Comparison of ENCODE assay signal across 16 cellular contexts in the genomic region with DNA sequence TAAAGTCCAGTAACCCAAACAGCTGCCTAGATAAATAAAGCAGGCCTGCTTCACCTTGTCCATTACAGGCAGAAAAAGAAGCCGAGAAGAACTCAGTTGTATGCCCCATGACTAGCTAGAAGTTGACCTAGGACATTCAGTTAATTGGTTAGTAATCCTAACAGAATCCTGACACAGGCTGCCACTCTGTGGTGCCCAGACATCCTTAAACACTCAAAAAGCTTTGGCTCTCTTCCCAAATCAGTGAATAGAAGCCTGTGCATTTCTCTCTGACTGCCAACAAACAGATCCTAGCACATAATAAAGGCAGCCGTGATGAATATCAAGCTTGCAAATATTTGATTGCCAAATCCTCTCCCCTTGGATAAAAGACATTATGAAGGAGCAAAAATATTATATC.
DNase-seq lines count a peak whose midpoint lies in the region; ATAC-seq and TF ChIP-seq lines count a peak whose summit lies in the region.
"Had no signal": no experiment of that assay in that cellular context is flagged by ENCODE, and none has a peak within 500 bp of the region (broad histone marks: within the 10 kb centered on the region; RNA-seq: fewer than 3 reads in every experiment).

No MANE protein-coding gene starts in this region.

- WGBS in SK-N-SH (ENCODE audit: low lambda C conversion rate): 13% methylated on average over 2 of the region's 2 CpGs

- no peaks in the 10 kb centered on the region for H3F3A ChIP-seq in SK-N-SH (replicated peaks; ENCODE audit: insufficient read depth)

- H3K27me3 Mint-ChIP-seq in activated CD4-positive, alpha-beta memory T cell treated with anti-CD3 and anti-CD28 coated beads, Interleukin-2, amount 10 ng/mL, durations not matched to agents 7 days and 5 days: no peaks in the 10 kb centered on the region
- H3K27me3 Mint-ChIP-seq: CD8-positive, alpha-beta memory T cell; naive thymus-derived CD8-positive, alpha-beta T cell had no signal

- H3K9ac ChIP-seq in SK-N-SH: no peak overlapping the region

- H4K20me1 ChIP-seq in SK-N-SH (ENCODE audit: insufficient read depth): no peaks in the 10 kb centered on the region

- no peak overlapping the region for H3K4me3 Mint-ChIP-seq in activated CD4-positive, alpha-beta memory T cell treated with anti-CD3 and anti-CD28 coated beads, Interleukin-2, amount 10 ng/mL, durations not matched to agents 7 days and 5 days
- H3K4me3 Mint-ChIP-seq: CD8-positive, alpha-beta memory T cell; endodermal cell; naive thymus-derived CD8-positive, alpha-beta T cell had no signal

- H3K79me2 ChIP-seq in SK-N-SH (ENCODE audit: insufficient read depth): no peaks in the 10 kb centered on the region

- H3K4me3 ChIP-seq in SK-N-SH (ENCODE audit: low read depth in 2 of 2, low read length in 1 of 2) (no peak overlapping the region), WERI-Rb-1 (ENCODE audit: low read depth, low read length) (no peak overlapping the region)
- H3K4me3 ChIP-seq: K562 had no signal

- H3K4me1 Mint-ChIP-seq in activated CD4-positive, alpha-beta memory T cell treated with anti-CD3 and anti-CD28 coated beads, Interleukin-2, amount 10 ng/mL, durations not matched to agents 7 days and 5 days: no peaks in the 10 kb centered on the region
- H3K4me1 Mint-ChIP-seq: CD8-positive, alpha-beta memory T cell; endodermal cell; naive thymus-derived CD8-positive, alpha-beta T cell had no signal

- H3K27ac ChIP-seq in SK-N-SH (ENCODE audit: low read depth in 2 of 2, low read length in 1 of 2): peak overlapping the region in 1 of 2 experiments; percentile 22; a peak in 1 of 4 replicates
- H3K27ac ChIP-seq in WERI-Rb-1: no peak overlapping the region
- H3K27ac ChIP-seq: brain microvascular endothelial cell had no signal

- H3K9me3 ChIP-seq in SK-N-SH (no peaks in the 10 kb centered on the region), WERI-Rb-1 (ENCODE audit: severe bottlenecking) (no peaks in the 10 kb centered on the region)

- CTCF ChIA-PET in SK-N-SH (lab: Yijun Ruan, JAX): no interaction called here
- CTCF ChIA-PET in activated CD4-positive, alpha-beta memory T cell treated with anti-CD3 and anti-CD28 coated beads, Interleukin-2, amount 10 ng/mL, durations not matched to agents 7 days and 5 days (lab: Charles Lee): no interaction called here

- no peak for ATAC-seq in GM18519 (IDR thresholded peaks at IDR 0.05; ENCODE audit: low FRiP score, unreplicated experiment)
- ATAC-seq: K562; left colon; naive thymus-derived CD8-positive, alpha-beta T cell had no signal

- no peaks in the 10 kb centered on the region for H3K9me3 Mint-ChIP-seq in activated CD4-positive, alpha-beta memory T cell treated with anti-CD3 and anti-CD28 coated beads, Interleukin-2, amount 10 ng/mL, durations not matched to agents 7 days and 5 days
- H3K9me3 Mint-ChIP-seq: endodermal cell had no signal

- TF ChIP-seq RAD21 in SK-N-SH (IDR thresholded peaks at IDR 0.05; ENCODE audit: low read length): peak; percentile 47

- no peak overlapping the region for H2AFZ ChIP-seq in SK-N-SH (ENCODE audit: low read depth)

- H3K36me3 ChIP-seq in SK-N-SH (replicated peaks in 1 of 2; ENCODE audit: control insufficient read depth in 1 of 2, insufficient read depth in 2 of 2, low read length in 1 of 2): no peaks in the 10 kb centered on the region
- H3K36me3 ChIP-seq in WERI-Rb-1: no peaks in the 10 kb centered on the region
- H3K36me3 ChIP-seq: brain microvascular endothelial cell had no signal

- peak; percentile 88 for DNase-seq in DMS153 (lab: John Stamatoyannopoulos, UW)
- DNase-seq in NCI-H1092 treated with DMSO at 0.1 percent for 48 hours (lab: John Stamatoyannopoulos, UW): peak; percentile 7
- peak; percentile 18 for DNase-seq in SK-N-SH
- peak; percentile 24 for DNase-seq in middle frontal gyrus (ENCODE audit: extremely low spot score, low spot score)
- DNase-seq in WERI-Rb-1: no peak
- no peak for DNase-seq in activated CD4-positive, alpha-beta memory T cell treated with anti-CD3 and anti-CD28 coated beads, Interleukin-2, amount 10 ng/mL, durations not matched to agents 7 days and 5 days
- DNase-seq: activated CD4-positive, alpha-beta T cell treated with anti-CD3 and anti-CD28 coated beads, Interleukin-2, amount 50 U/mL, for 48 hours; activated gamma-delta T cell; brain microvascular endothelial cell; CD8-positive, alpha-beta memory T cell; endodermal cell; left colon; naive thymus-derived CD8-positive, alpha-beta T cell; T-helper 9 cell had no signal

- H3K9me2 ChIP-seq in SK-N-SH: no peaks in the 10 kb centered on the region

- no peak for TF ChIP-seq CTCF in SK-N-SH (IDR thresholded peaks at IDR 0.05)
- no peak for TF ChIP-seq CTCF in WERI-Rb-1 (IDR thresholded peaks at IDR 0.05; ENCODE audit: low read depth, low read length)

- H3K4me1 ChIP-seq in SK-N-SH (ENCODE audit: control insufficient read depth in 1 of 2, insufficient read depth in 2 of 2, low read depth in 1 of 2, low read length in 1 of 2): no peaks in the 10 kb centered on the region; a peak in 1 of 4 replicates

- no peak overlapping the region for H3K4me2 ChIP-seq in SK-N-SH

- no peak overlapping the region for H3K27ac Mint-ChIP-seq in activated CD4-positive, alpha-beta memory T cell treated with anti-CD3 and anti-CD28 coated beads, Interleukin-2, amount 10 ng/mL, durations not matched to agents 7 days and 5 days
- H3K27ac Mint-ChIP-seq: CD8-positive, alpha-beta memory T cell; endodermal cell; naive thymus-derived CD8-positive, alpha-beta T cell had no signal

- POLR2A ChIA-PET in SK-N-SH (lab: Yijun Ruan, JAX): no interaction called here
- POLR2A ChIA-PET in activated CD4-positive, alpha-beta memory T cell treated with anti-CD3 and anti-CD28 coated beads, Interleukin-2, amount 10 ng/mL, durations not matched to agents 7 days and 5 days (lab: Charles Lee): no interaction called here

- TF ChIP-seq EP300 in SK-N-SH (IDR thresholded peaks at IDR 0.05; ENCODE audit: borderline replicate concordance in 1 of 2, low read depth in 1 of 2, low read length in 1 of 2): no peak

- H3K27me3 ChIP-seq in SK-N-SH (ENCODE audit: insufficient read depth) (no peaks in the 10 kb centered on the region), WERI-Rb-1 (ENCODE audit: insufficient read depth, low read depth, severe bottlenecking) (no peaks in the 10 kb centered on the region)
- H3K27me3 ChIP-seq: brain microvascular endothelial cell had no signal

- H3K36me3 Mint-ChIP-seq in activated CD4-positive, alpha-beta memory T cell treated with anti-CD3 and anti-CD28 coated beads, Interleukin-2, amount 10 ng/mL, durations not matched to agents 7 days and 5 days (ENCODE audit: low read depth): no peaks in the 10 kb centered on the region
- H3K36me3 Mint-ChIP-seq: CD8-positive, alpha-beta memory T cell; naive thymus-derived CD8-positive, alpha-beta T cell had no signal

TF ChIP-seq in SK-N-SH, 30 proteins besides CTCF, POLR2A, EP300 and RAD21:
- no peak for TF ChIP-seq MXI1 (IDR thresholded peaks at IDR 0.05; ENCODE audit: low read depth, low read length)
- no peak for TF ChIP-seq RFX5 (IDR thresholded peaks at IDR 0.05; ENCODE audit: low read length)
- no peak for TF ChIP-seq NFIC (IDR thresholded peaks at IDR 0.05; ENCODE audit: borderline replicate concordance)
- TF ChIP-seq SIN3A (IDR thresholded peaks at IDR 0.05; ENCODE audit: borderline replicate concordance, low read depth, low read length): no peak
- 0 out of 2 replicates have a peak, but pooled peaks have one; percentile 14 for TF ChIP-seq GATA2 (CRISPR knock-in tag; IDR thresholded peaks at IDR 0.05)
- TF ChIP-seq, protein P1, sequence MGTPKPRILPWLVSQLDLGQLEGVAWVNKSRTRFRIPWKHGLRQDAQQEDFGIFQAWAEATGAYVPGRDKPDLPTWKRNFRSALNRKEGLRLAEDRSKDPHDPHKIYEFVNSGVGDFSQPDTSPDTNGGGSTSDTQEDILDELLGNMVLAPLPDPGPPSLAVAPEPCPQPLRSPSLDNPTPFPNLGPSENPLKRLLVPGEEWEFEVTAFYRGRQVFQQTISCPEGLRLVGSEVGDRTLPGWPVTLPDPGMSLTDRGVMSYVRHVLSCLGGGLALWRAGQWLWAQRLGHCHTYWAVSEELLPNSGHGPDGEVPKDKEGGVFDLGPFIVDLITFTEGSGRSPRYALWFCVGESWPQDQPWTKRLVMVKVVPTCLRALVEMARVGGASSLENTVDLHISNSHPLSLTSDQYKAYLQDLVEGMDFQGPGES (IDR thresholded peaks at IDR 0.05; ENCODE audit: low read depth, low read length): no peak
- TF ChIP-seq, protein P2, sequence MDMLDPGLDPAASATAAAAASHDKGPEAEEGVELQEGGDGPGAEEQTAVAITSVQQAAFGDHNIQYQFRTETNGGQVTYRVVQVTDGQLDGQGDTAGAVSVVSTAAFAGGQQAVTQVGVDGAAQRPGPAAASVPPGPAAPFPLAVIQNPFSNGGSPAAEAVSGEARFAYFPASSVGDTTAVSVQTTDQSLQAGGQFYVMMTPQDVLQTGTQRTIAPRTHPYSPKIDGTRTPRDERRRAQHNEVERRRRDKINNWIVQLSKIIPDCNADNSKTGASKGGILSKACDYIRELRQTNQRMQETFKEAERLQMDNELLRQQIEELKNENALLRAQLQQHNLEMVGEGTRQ (IDR thresholded peaks at IDR 0.05; ENCODE audit: borderline replicate concordance, low read depth, low read length): no peak

Comparison
In these comparisons a context has a peak if more than half of its experiments do, and no peak if none do; other contexts are left out.
1. DNase-seq: peak in DMS153 (single experiment), NCI-H1092 treated with DMSO at 0.1 percent for 48 hours (single experiment), SK-N-SH (single experiment) and middle frontal gyrus (single experiment); none in WERI-Rb-1 (single experiment) and activated CD4-positive, alpha-beta memory T cell treated with anti-CD3 and anti-CD28 coated beads, Interleukin-2, amount 10 ng/mL, durations not matched to agents 7 days and 5 days (single experiment).